ENCODE assay signal across 13 cellular contexts in the genomic region with DNA sequence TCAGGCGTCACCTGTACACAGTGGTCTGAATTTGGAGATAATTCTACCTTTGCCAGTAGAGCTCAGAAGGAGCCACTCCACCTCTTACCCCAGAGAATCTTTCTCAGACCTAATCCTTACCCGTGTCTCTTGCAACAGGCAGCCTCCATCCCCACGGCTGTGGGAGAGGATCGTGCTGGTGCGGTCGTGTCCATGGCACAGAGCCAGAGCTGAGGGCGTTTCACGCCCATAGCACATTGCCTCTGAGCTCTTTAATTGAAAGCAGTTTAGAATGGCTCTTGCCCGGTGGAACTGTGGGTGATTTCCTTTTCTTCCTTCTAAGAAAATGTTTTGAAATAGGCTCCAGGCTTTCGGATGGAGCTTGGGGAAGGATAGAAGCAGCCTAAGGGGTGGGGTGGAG. TPM values are rescaled to one million over a fixed set of nuclear protein-coding genes. Genes with fewer than 3 reads are reported as not detected.
A peak's percentile ranks its signal among the peaks of the same experiment; 100 is the strongest.
DNase-seq lines count a peak whose midpoint lies in the region; ATAC-seq and TF ChIP-seq lines count a peak whose summit lies in the region.
"Had no signal": no experiment of that assay in that cellular context is flagged by ENCODE, and none has a peak within 500 bp of the region (broad histone marks: within the 10 kb centered on the region; RNA-seq: fewer than 3 reads in every experiment).

No MANE protein-coding gene starts in this region.

- H3K9me3 ChIP-seq in BLaER1 treated with 17β-estradiol and CSF1 and Interleukin-3, amounts not matched to agents 10 nM and 100 nM (replicated peaks in 1 of 11) = no peaks in the 10 kb centered on the region
- H3K9me3 ChIP-seq: right lobe of liver had no signal

- H3K4me3 ChIP-seq in BLaER1 treated with 17β-estradiol and CSF1 and Interleukin-3, amounts not matched to agents 10 nM and 100 nM = no peak overlapping the region
- H3K4me3 ChIP-seq: right lobe of liver, SK-N-MC had no signal

- no peaks in the 10 kb centered on the region for H3K27me3 ChIP-seq in BLaER1 treated with 17β-estradiol and CSF1 and Interleukin-3, amounts not matched to agents 10 nM and 100 nM
- H3K27me3 ChIP-seq: right lobe of liver had no signal

- H3K27ac ChIP-seq in BLaER1 treated with 17β-estradiol and CSF1 and Interleukin-3, amounts not matched to agents 10 nM and 100 nM = peak overlapping the region in 8 of 11 experiments; percentile 4 to 75 (median 59); a peak in 14 of 22 replicates
- H3K27ac ChIP-seq: right lobe of liver, SK-N-MC had no signal

- DNase-seq in MV-4-11 (lab: John Stamatoyannopoulos, UW) = peak; percentile 93
- DNase-seq in epidermal melanocyte (ENCODE audit: insufficient read length, low spot score) = peak; percentile 27
- peak; percentile 37 for DNase-seq in middle frontal gyrus (ENCODE audit: extremely low spot score, low spot score)
- no peak for DNase-seq in mesothelial cell of epicardium (ENCODE audit: low spot score in 2 of 2, unreplicated experiment in 2 of 2)
- DNase-seq in NCI-H524 treated with DMSO at 0.1 percent for 48 hours (lab: John Stamatoyannopoulos, UW) = no peak
- DNase-seq in T-helper 2 cell treated with Interferon-gamma antibody and Interleukin-4, amounts not matched to agents 5 μg/mL and 100 μg/mL, for 36 hours (ENCODE audit: low spot score) = no peak
- DNase-seq: activated T-cell treated with anti-CD3 and anti-CD28 coated beads, Interleukin-2, amount 50 U/mL, for 48 hours; NCI-H524 had no signal

- no peak for ATAC-seq in HG03039 (IDR thresholded peaks at IDR 0.05; ENCODE audit: unreplicated experiment)
- ATAC-seq: right lobe of liver had no signal

- no peak for TF ChIP-seq CTCF in mesothelial cell of epicardium (IDR thresholded peaks at IDR 0.05; ENCODE audit: unreplicated experiment)

- H3K9ac ChIP-seq in BLaER1 treated with 17β-estradiol and CSF1 and Interleukin-3, amounts not matched to agents 10 nM and 100 nM = peak overlapping the region in 7 of 11 experiments; percentile 23 to 61 (median 43); a peak in 8 of 22 replicates

- peak overlapping the region; percentile 47 to 94 (median 85) for H3K4me2 ChIP-seq in BLaER1 treated with 17β-estradiol and CSF1 and Interleukin-3, amounts not matched to agents 10 nM and 100 nM

- no peaks in the 10 kb centered on the region for H3K27me3 Mint-ChIP-seq in mesothelial cell of epicardium (ENCODE audit: low read depth)
- peaks cover 11% of the 10 kb centered on the region for H3K27me3 Mint-ChIP-seq in T-helper 2 cell treated with Interferon-gamma antibody and Interleukin-4, amounts not matched to agents 5 μg/mL and 100 μg/mL, for 36 hours (ENCODE audit: low read depth)

- H3K4me1 ChIP-seq in BLaER1 treated with 17β-estradiol and CSF1 and Interleukin-3, amounts not matched to agents 10 nM and 100 nM = peaks cover 48 to 93% (median 89%) of the 10 kb centered on the region in 10 experiments
- H3K4me1 ChIP-seq: right lobe of liver had no signal

- peaks cover 40% of the 10 kb centered on the region for H3K4me1 Mint-ChIP-seq in mesothelial cell of epicardium
- H3K4me1 Mint-ChIP-seq in T-helper 2 cell treated with Interferon-gamma antibody and Interleukin-4, amounts not matched to agents 5 μg/mL and 100 μg/mL, for 36 hours (ENCODE audit: low read depth) = peaks cover 17% of the 10 kb centered on the region

- no peaks in the 10 kb centered on the region for H3K9me3 Mint-ChIP-seq in mesothelial cell of epicardium
- no peaks in the 10 kb centered on the region for H3K9me3 Mint-ChIP-seq in T-helper 2 cell treated with Interferon-gamma antibody and Interleukin-4, amounts not matched to agents 5 μg/mL and 100 μg/mL, for 36 hours

- peaks cover 0 to 27% (median 9%) of the 10 kb centered on the region in 11 experiments; a peak in 11 of 22 replicates for H3K36me3 ChIP-seq in BLaER1 treated with 17β-estradiol and CSF1 and Interleukin-3, amounts not matched to agents 10 nM and 100 nM
- H3K36me3 ChIP-seq: right lobe of liver had no signal

- no peaks in the 10 kb centered on the region for H3K36me3 Mint-ChIP-seq in mesothelial cell of epicardium
- no peaks in the 10 kb centered on the region for H3K36me3 Mint-ChIP-seq in T-helper 2 cell treated with Interferon-gamma antibody and Interleukin-4, amounts not matched to agents 5 μg/mL and 100 μg/mL, for 36 hours (ENCODE audit: low read depth)

- H3K27ac Mint-ChIP-seq in mesothelial cell of epicardium = no peak overlapping the region
- H3K27ac Mint-ChIP-seq in T-helper 2 cell treated with Interferon-gamma antibody and Interleukin-4, amounts not matched to agents 5 μg/mL and 100 μg/mL, for 36 hours = no peak overlapping the region

- no peak overlapping the region for H3K4me3 Mint-ChIP-seq in mesothelial cell of epicardium
- H3K4me3 Mint-ChIP-seq in T-helper 2 cell treated with Interferon-gamma antibody and Interleukin-4, amounts not matched to agents 5 μg/mL and 100 μg/mL, for 36 hours = no peak overlapping the region

- peaks cover 0 to 69% (median 10%) of the 10 kb centered on the region in 11 experiments; a peak in 9 of 22 replicates for H4K20me1 ChIP-seq in BLaER1 treated with 17β-estradiol and CSF1 and Interleukin-3, amounts not matched to agents 10 nM and 100 nM

RNA-seq across cellular contexts. Expression of gene PRF1, which starts 41.5 kb away (rescaled TPM):
- 0.13 to 0.20 TPM in 2 of 3 replicates, not detected in the other for total RNA-seq in mesothelial cell of epicardium
- total RNA-seq: M059J had no signal

Comparison
In these comparisons a context has a peak if more than half of its experiments do, and no peak if none do; other contexts are left out.
1. DNase-seq: peak in MV-4-11 (single experiment), epidermal melanocyte (single experiment) and middle frontal gyrus (single experiment); none in mesothelial cell of epicardium (0 of 2), NCI-H524 treated with DMSO at 0.1 percent for 48 hours (single experiment) and T-helper 2 cell treated with Interferon-gamma antibody and Interleukin-4, amounts not matched to agents 5 μg/mL and 100 μg/mL, for 36 hours (single experiment).